ENCODE assay signal across 15 cellular contexts in the genomic region with DNA sequence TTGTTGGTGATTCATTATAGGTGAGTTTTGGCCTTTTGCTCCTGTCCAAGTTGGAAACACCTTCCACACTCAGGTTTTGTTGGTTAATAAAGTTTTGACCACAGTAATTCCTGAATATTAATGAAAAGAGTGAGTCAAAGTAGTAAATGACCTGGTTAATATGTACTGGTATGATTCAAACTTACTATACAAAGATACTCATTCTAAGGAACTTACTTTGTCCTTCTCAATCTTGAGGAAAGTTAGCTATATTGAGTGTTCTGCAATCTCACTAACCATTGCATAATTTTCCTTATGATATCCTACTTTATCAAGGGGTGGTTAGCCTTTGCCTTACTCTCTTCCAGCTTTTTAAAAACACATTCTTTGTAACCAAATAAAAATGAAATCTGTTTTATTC. TPM values are rescaled to one million over a fixed set of nuclear protein-coding genes. Genes with fewer than 3 reads are reported as not detected.
DNase-seq lines count a peak whose midpoint lies in the region; ATAC-seq, FAIRE-seq and TF ChIP-seq lines count a peak whose summit lies in the region.
"Had no signal": no experiment of that assay in that cellular context is flagged by ENCODE, and none has a peak within 500 bp of the region (broad histone marks: within the 10 kb centered on the region; RNA-seq: fewer than 3 reads in every experiment).

No MANE protein-coding gene starts in this region.

- FAIRE-seq in small intestine (lab: Jason Lieb, UNC), result no peak
- FAIRE-seq: endometrium had no signal

- 0 out of 2 replicates have a peak overlapping the region, but pooled peaks have one; percentile 71 for H2AFZ ChIP-seq in GM23248

- H3K4me3 ChIP-seq in GM23248 (no peak overlapping the region), adipocyte (ENCODE audit: low read length) (peak overlapping the region; percentile 38), gastroesophageal sphincter (no peak overlapping the region), small intestine (ENCODE audit: low read depth in 1 of 2, low read length in 2 of 2) (no peak overlapping the region)

- H3K9me3 ChIP-seq in GM23248 (ENCODE audit: low read depth) (no peaks in the 10 kb centered on the region), adipocyte (ENCODE audit: control insufficient read depth, low read length) (no peaks in the 10 kb centered on the region), gastroesophageal sphincter (no peaks in the 10 kb centered on the region), small intestine (ENCODE audit: control insufficient read depth, low read depth) (no peaks in the 10 kb centered on the region)

- H3K79me2 ChIP-seq in GM23248 (ENCODE audit: insufficient read depth), result no peaks in the 10 kb centered on the region

- H3K27me3 ChIP-seq in GM23248 (replicated peaks; ENCODE audit: insufficient read depth) (no peaks in the 10 kb centered on the region), adipocyte (replicated peaks; ENCODE audit: control insufficient read depth, insufficient read depth, low read length) (no peaks in the 10 kb centered on the region), gastroesophageal sphincter (no peaks in the 10 kb centered on the region), small intestine (ENCODE audit: control insufficient read depth in 2 of 2, insufficient read depth in 2 of 2, low read length in 2 of 2) (no peaks in the 10 kb centered on the region)

- H3K4me2 ChIP-seq in GM23248 (ENCODE audit: unreplicated experiment), result no peak overlapping the region

- H3K9ac ChIP-seq in GM23248, result no peak overlapping the region
- H3K9ac ChIP-seq in adipocyte (ENCODE audit: low read length), result peak overlapping the region; percentile 69

- peak; percentile 23 for DNase-seq in GM23248
- peak; percentile 33 for DNase-seq in adipocyte (ENCODE audit: low read depth)
- peak; percentile 87 for DNase-seq in small intestine
- DNase-seq in NCI-H1105 treated with DMSO at 0.1 percent for 48 hours (lab: John Stamatoyannopoulos, UW), result no peak
- DNase-seq: activated CD4-positive, alpha-beta memory T cell treated with anti-CD3 and anti-CD28 coated beads, Interleukin-2, amount 10 ng/mL, durations not matched to agents 7 days and 5 days; C1 segment of cervical spinal cord; EL; H9; NCI-H1417 treated with DMSO at 0.1 percent for 48 hours; NCI-H524 had no signal

- ATAC-seq in gastroesophageal sphincter (no peak), GM18868 (IDR thresholded peaks at IDR 0.05; ENCODE audit: unreplicated experiment) (no peak), GM18498 (IDR thresholded peaks at IDR 0.05; ENCODE audit: unreplicated experiment) (no peak), GM21360 (IDR thresholded peaks at IDR 0.05; ENCODE audit: unreplicated experiment) (no peak)

- in situ Hi-C loops in GM23248 (cut with MboI), result no loop called here

- no peak for TF ChIP-seq POLR2A in gastroesophageal sphincter (IDR thresholded peaks at IDR 0.05)

- H3K27ac ChIP-seq in GM23248 (peak overlapping the region; percentile 77), gastroesophageal sphincter (peak overlapping the region in 3 of 4 donors; percentile 24 to 50 (median 37)), small intestine (ENCODE audit: low read depth in 1 of 2, low read length in 1 of 2) (no peak overlapping the region)

- H3K4me1 ChIP-seq in GM23248 (ENCODE audit: insufficient read depth), result peaks cover 19% of the 10 kb centered on the region
- H3K4me1 ChIP-seq in adipocyte (ENCODE audit: control insufficient read depth, insufficient read depth, low read length), result peaks cover 24% of the 10 kb centered on the region
- peaks cover 0 to 14% (median 0%) of the 10 kb centered on the region in 3 donors for H3K4me1 ChIP-seq in gastroesophageal sphincter
- H3K4me1 ChIP-seq in small intestine (ENCODE audit: control insufficient read depth in 2 of 2, insufficient read depth in 1 of 2, low read depth in 1 of 2, low read length in 1 of 2), result no peaks in the 10 kb centered on the region

- no peak for TF ChIP-seq CTCF in gastroesophageal sphincter (IDR thresholded peaks at IDR 0.05)

- H3F3A ChIP-seq in GM23248 (ENCODE audit: insufficient read depth), result peaks cover 13% of the 10 kb centered on the region; the same call in 1 of the 2 replicates

- H4K20me1 ChIP-seq in GM23248 (ENCODE audit: insufficient read depth), result no peaks in the 10 kb centered on the region

- H3K36me3 ChIP-seq in GM23248 (ENCODE audit: low read depth) (no peaks in the 10 kb centered on the region), adipocyte (ENCODE audit: control insufficient read depth, insufficient read depth, low read length, severe bottlenecking) (no peaks in the 10 kb centered on the region), gastroesophageal sphincter (no peaks in the 10 kb centered on the region), small intestine (ENCODE audit: control insufficient read depth in 2 of 2, insufficient read depth in 2 of 2, low read length in 2 of 2) (no peaks in the 10 kb centered on the region)

- no peak for TF ChIP-seq EP300 in gastroesophageal sphincter (IDR thresholded peaks at IDR 0.05)

- H3K9me2 ChIP-seq in GM23248 (ENCODE audit: insufficient read depth), result no peaks in the 10 kb centered on the region

RNA-seq across cellular contexts. Expression of a gene that starts 20.9 kb away (rescaled TPM):
- total RNA-seq in GM23248 (2014; rRNA removed; shearing (Covaris generic)), result 110 and 145 TPM in 2 replicates
- polyA plus RNA-seq in GM23248 (2016; fragmentation: Nextera tagmentation; extraction: Ambion mirVana) (39.0 and 44.5 TPM in 2 replicates), small intestine (10 to 100 TPM; 40.9 to 56.5 (median 53.5) TPM)
- 100 to 1,000 TPM; 185 to 287 (median 208) TPM for total RNA-seq in gastroesophageal sphincter

Comparison
In these comparisons a context has a peak if more than half of its experiments do, and no peak if none do; other contexts are left out.
1. H3K27ac ChIP-seq: peak in GM23248 (single experiment) and gastroesophageal sphincter (3 of 4); none in small intestine (0 of 2).